In the genomic region with DNA sequence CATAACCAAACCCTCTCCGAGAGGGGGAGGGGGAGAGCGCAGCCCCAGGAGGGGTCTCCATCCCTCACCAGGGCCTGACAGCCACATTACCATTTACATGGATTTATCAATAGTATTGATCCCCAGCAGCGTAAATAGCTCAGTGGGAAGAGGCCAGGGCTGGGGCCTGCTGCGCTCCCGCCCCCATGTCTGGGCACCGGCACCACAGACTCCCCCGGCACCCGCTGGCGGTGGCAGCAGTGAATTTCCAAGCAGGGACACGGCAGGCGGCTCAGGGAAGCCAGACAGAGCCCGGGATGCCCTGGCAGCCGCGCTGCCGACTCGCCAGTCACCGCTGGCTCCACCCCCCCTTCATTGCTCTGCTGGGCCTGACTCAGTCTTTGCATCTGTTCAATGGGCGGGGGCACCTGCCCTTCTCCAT, we compare ENCODE assay signal across 8 cellular contexts. TPM values are rescaled to one million over a fixed set of nuclear protein-coding genes. Genes with fewer than 3 reads are reported as not detected.
A peak's percentile ranks its signal among the peaks of the same experiment; 100 is the strongest.
DNase-seq lines count a peak whose midpoint lies in the region; ATAC-seq and TF ChIP-seq lines count a peak whose summit lies in the region.

No MANE protein-coding gene starts in this region.

- peak overlapping the region; percentile 89 for H3K27ac Mint-ChIP-seq in memory B cell

- peak overlapping the region; percentile 92 for H3K4me3 Mint-ChIP-seq in memory B cell

- no peaks in the 10 kb centered on the region for H3K27me3 Mint-ChIP-seq in memory B cell

- no peaks in the 10 kb centered on the region for H3K36me3 ChIP-seq in aorta (ENCODE audit: control insufficient read depth in 1 of 2, insufficient read depth in 2 of 2, low read length in 1 of 2)

- ATAC-seq in memory B cell (ENCODE audit: low read depth), result no peak
- no peak for ATAC-seq in aorta (ENCODE audit: low FRiP score)

- H3K27ac ChIP-seq in aorta (ENCODE audit: low read depth in 1 of 2, low read length in 2 of 2), result no peak overlapping the region

- no peaks in the 10 kb centered on the region for H3K36me3 Mint-ChIP-seq in memory B cell

- no peaks in the 10 kb centered on the region for H3K27me3 ChIP-seq in aorta (ENCODE audit: control insufficient read depth in 1 of 2, insufficient read depth in 2 of 2, low read length in 1 of 2)

- DNase-seq in stimulated activated naive CD4-positive, alpha-beta T cell treated with Interleukin-2 at 50 U/mL for 16 hours (lab: John Stamatoyannopoulos, UW), result peak; percentile 6
- no peak for DNase-seq in stimulated activated naive CD4-positive, alpha-beta T cell (lab: John Stamatoyannopoulos, UW)
- DNase-seq in astrocyte of the hippocampus (ENCODE audit: low read depth, low spot score) (peak; percentile 61), memory B cell (ENCODE audit: low spot score in 2 of 2) (no peak), aorta (peak; percentile 73 to 85), NCI-H2081 treated with DMSO at 0.1 percent for 48 hours (lab: John Stamatoyannopoulos, UW) (no peak), NCI-H1105 treated with DMSO at 0.1 percent for 48 hours (lab: John Stamatoyannopoulos, UW) (no peak), GM10248 (ENCODE audit: extremely low spot score) (no peak)

- H3K9me3 Mint-ChIP-seq in memory B cell, result no peaks in the 10 kb centered on the region

- H3K9me3 ChIP-seq in aorta (ENCODE audit: control insufficient read depth, low read length), result no peaks in the 10 kb centered on the region

- peaks cover 24% of the 10 kb centered on the region for H3K4me1 Mint-ChIP-seq in memory B cell

- intact Hi-C loops in aorta (cut with DNase I), result loop anchor here (5.0 kb wide), 7 partner anchors 43 to 202 kb away; no protein-coding TSS in a partner anchor

- POLR2A ChIA-PET in GM10248 (lab: Yijun Ruan, JAX), result no interaction called here

- no peak overlapping the region for H3K4me3 ChIP-seq in aorta (ENCODE audit: low read length in 2 of 2)

- CTCF ChIA-PET in GM10248 (lab: Yijun Ruan, JAX), result interaction anchor here (0.8 to 1.8 kb wide), 2 partner anchors 12 to 14 kb away, joined by 3 to 6 read pairs; no protein-coding TSS in a partner anchor

- H3K4me1 ChIP-seq in aorta (ENCODE audit: control insufficient read depth in 1 of 2, insufficient read depth in 2 of 2, low read length in 2 of 2), result no peaks in the 10 kb centered on the region

- TF ChIP-seq CTCF in GM10248 (IDR thresholded peaks at IDR 0.05; ENCODE audit: control extremely low read depth, extremely low read depth, low read depth, missing control alignments), result no peak

- WGBS in aorta, 2 donors, result 9% methylated on average over 18 of the region's 18 CpGs

RNA-seq across cellular contexts. Expression of a gene that starts 2.3 kb away (rescaled TPM):
- total RNA-seq in aorta, result 100 to 1,000 TPM; 201 to 248 TPM
- polyA plus RNA-seq in aorta, result 10 to 100 TPM; 39.1 to 48.2 TPM

Comparison
In these comparisons a context has a peak if more than half of its experiments do, and no peak if none do; other contexts are left out.
1. DNase-seq: peak in stimulated activated naive CD4-positive, alpha-beta T cell treated with Interleukin-2 at 50 U/mL for 16 hours (single experiment), astrocyte of the hippocampus (single experiment) and aorta (2 of 2); none in stimulated activated naive CD4-positive, alpha-beta T cell (0 of 6), memory B cell (0 of 2), NCI-H2081 treated with DMSO at 0.1 percent for 48 hours (single experiment), NCI-H1105 treated with DMSO at 0.1 percent for 48 hours (single experiment) and GM10248 (single experiment).